In the genomic region with DNA sequence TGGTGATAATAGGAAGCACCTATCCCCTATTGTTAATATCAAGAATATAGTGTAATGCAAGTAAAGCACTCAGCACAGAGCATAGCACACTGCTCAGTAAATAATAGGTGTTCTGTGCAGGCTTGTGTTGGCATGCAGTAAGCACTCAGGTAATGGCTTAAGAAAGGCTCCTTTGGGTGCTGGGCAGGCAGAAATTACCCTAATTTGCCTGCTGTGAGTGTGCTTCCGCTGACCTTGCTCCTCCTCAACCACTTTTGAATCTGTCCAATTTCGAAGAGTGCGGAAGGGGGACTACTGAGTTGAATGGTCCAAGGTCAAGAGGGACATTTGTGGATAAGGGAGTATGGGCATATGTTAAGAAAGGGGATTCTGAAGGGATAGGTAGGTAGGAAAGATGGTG, we compare ENCODE assay signal across 11 cellular contexts. TPM values are rescaled to one million over a fixed set of nuclear protein-coding genes. Genes with fewer than 3 reads are reported as not detected.
DNase-seq lines count a peak whose midpoint lies in the region; ATAC-seq and TF ChIP-seq lines count a peak whose summit lies in the region.
"Had no signal": no experiment of that assay in that cellular context is flagged by ENCODE, and none has a peak within 500 bp of the region (broad histone marks: within the 10 kb centered on the region; RNA-seq: fewer than 3 reads in every experiment).

No MANE protein-coding gene starts in this region.

- no peak for TF ChIP-seq EP300 in esophagus muscularis mucosa (IDR thresholded peaks at IDR 0.05)

- 98% methylated on average over 3 of the region's 3 CpGs for WGBS in esophagus muscularis mucosa

- no TSS peak for BruUV-seq in MCF 10A (replicated peaks; lab: Mats Ljungman, UMichigan)

- CTCF ChIA-PET in MCF 10A (lab: Yijun Ruan, JAX): interaction anchor here (0.6 to 2.0 kb wide), 4 partner anchors 34 to 149 kb away, joined by 3 to 14 read pairs (median 4); no protein-coding TSS in a partner anchor

- peaks cover 24 to 74% (median 67%) of the 10 kb centered on the region in 4 donors for H3K36me3 ChIP-seq in esophagus muscularis mucosa

- H3K27me3 Mint-ChIP-seq in T-helper 1 cell treated with Interleukin-12 subunit alpha and Interleukin-12 subunit beta and Interleukin-4 antibody, amounts not matched to agents 30 μg/mL and 1 μg/mL, for 36 hours (ENCODE audit: low read depth): no peaks in the 10 kb centered on the region
- H3K27me3 Mint-ChIP-seq in MCF 10A (ENCODE audit: insufficient read depth, unreplicated experiment): no peaks in the 10 kb centered on the region

- H3K27me3 ChIP-seq in esophagus muscularis mucosa: no peaks in the 10 kb centered on the region

- peak overlapping the region; percentile 68 for H3K27ac Mint-ChIP-seq in T-helper 1 cell treated with Interleukin-12 subunit alpha and Interleukin-12 subunit beta and Interleukin-4 antibody, amounts not matched to agents 30 μg/mL and 1 μg/mL, for 36 hours
- H3K27ac Mint-ChIP-seq in stimulated activated effector memory CD8-positive, alpha-beta T cell treated with anti-CD3 and anti-CD28 coated beads, Interleukin-12 subunit alpha, Interleukin-12 subunit beta, amount 100 ng/mL, for 72 hours: peak overlapping the region; percentile 81
- no peak overlapping the region for H3K27ac Mint-ChIP-seq in MCF 10A (ENCODE audit: low read depth, unreplicated experiment)

- DNase-seq in T-helper 1 cell: no peak
- no peak for DNase-seq in esophagus muscularis mucosa (ENCODE audit: extremely low spot score)
- DNase-seq in stimulated activated effector memory CD8-positive, alpha-beta T cell treated with anti-CD3 and anti-CD28 coated beads, Interleukin-12 subunit alpha, Interleukin-12 subunit beta, amount 100 ng/mL, for 72 hours (ENCODE audit: low spot score in 2 of 2): no peak
- DNase-seq in stimulated activated naive CD4-positive, alpha-beta T cell (lab: John Stamatoyannopoulos, UW): no peak
- DNase-seq in MCF 10A (ENCODE audit: unreplicated experiment): no peak
- DNase-seq in NK-92 (lab: John Stamatoyannopoulos, UW; ENCODE audit: unreplicated experiment): no peak
- DNase-seq: GF-D8, NCI-H526 treated with DMSO at 0.1 percent for 48 hours, T1000 had no signal

- no peak for TF ChIP-seq CTCF in esophagus muscularis mucosa (IDR thresholded peaks at IDR 0.05)
- no peak for TF ChIP-seq CTCF in MCF 10A (IDR thresholded peaks at IDR 0.05; ENCODE audit: unreplicated experiment)

- intact Hi-C loops in esophagus muscularis mucosa (cut with DNase I): no loop called here
- intact Hi-C loops in MCF 10A (cut with micrococcal nuclease): no loop called here

- peak; percentile 4; the same call in 2 of the 3 replicates for ATAC-seq in SK-N-SH treated with all-trans-retinoic acid at 6 μM for 48 hours
- no peak for ATAC-seq in stimulated activated effector memory CD8-positive, alpha-beta T cell treated with anti-CD3 and anti-CD28 coated beads, Interleukin-12 subunit alpha, Interleukin-12 subunit beta, amount 100 ng/mL, for 72 hours

- no peak for TF ChIP-seq POLR2A in esophagus muscularis mucosa (IDR thresholded peaks at IDR 0.05; ENCODE audit: low read depth)

- H3K9me3 Mint-ChIP-seq in T-helper 1 cell treated with Interleukin-12 subunit alpha and Interleukin-12 subunit beta and Interleukin-4 antibody, amounts not matched to agents 30 μg/mL and 1 μg/mL, for 36 hours: no peaks in the 10 kb centered on the region
- H3K9me3 Mint-ChIP-seq in stimulated activated effector memory CD8-positive, alpha-beta T cell treated with anti-CD3 and anti-CD28 coated beads, Interleukin-12 subunit alpha, Interleukin-12 subunit beta, amount 100 ng/mL, for 72 hours: no peaks in the 10 kb centered on the region
- no peaks in the 10 kb centered on the region for H3K9me3 Mint-ChIP-seq in MCF 10A (ENCODE audit: unreplicated experiment)

- H3K27ac ChIP-seq in esophagus muscularis mucosa (replicated peaks in 1 of 4): peak overlapping the region in 3 of 4 donors; percentile 12 to 72 (median 28)

- peaks cover 56% of the 10 kb centered on the region for H3K36me3 Mint-ChIP-seq in T-helper 1 cell treated with Interleukin-12 subunit alpha and Interleukin-12 subunit beta and Interleukin-4 antibody, amounts not matched to agents 30 μg/mL and 1 μg/mL, for 36 hours (ENCODE audit: low read depth)
- peaks cover 100% of the 10 kb centered on the region for H3K36me3 Mint-ChIP-seq in stimulated activated effector memory CD8-positive, alpha-beta T cell treated with anti-CD3 and anti-CD28 coated beads, Interleukin-12 subunit alpha, Interleukin-12 subunit beta, amount 100 ng/mL, for 72 hours
- peaks cover 97% of the 10 kb centered on the region for H3K36me3 Mint-ChIP-seq in MCF 10A (ENCODE audit: insufficient read depth, unreplicated experiment)

- peaks cover 47 to 66% (median 51%) of the 10 kb centered on the region in 4 donors for H3K4me1 ChIP-seq in esophagus muscularis mucosa

- no peak overlapping the region for H3K4me3 Mint-ChIP-seq in T-helper 1 cell treated with Interleukin-12 subunit alpha and Interleukin-12 subunit beta and Interleukin-4 antibody, amounts not matched to agents 30 μg/mL and 1 μg/mL, for 36 hours
- H3K4me3 Mint-ChIP-seq in stimulated activated effector memory CD8-positive, alpha-beta T cell treated with anti-CD3 and anti-CD28 coated beads, Interleukin-12 subunit alpha, Interleukin-12 subunit beta, amount 100 ng/mL, for 72 hours: no peak overlapping the region
- H3K4me3 Mint-ChIP-seq in MCF 10A (ENCODE audit: unreplicated experiment): no peak overlapping the region

- H3K4me1 Mint-ChIP-seq in T-helper 1 cell treated with Interleukin-12 subunit alpha and Interleukin-12 subunit beta and Interleukin-4 antibody, amounts not matched to agents 30 μg/mL and 1 μg/mL, for 36 hours (ENCODE audit: low read depth): peaks cover 33% of the 10 kb centered on the region
- peaks cover 47% of the 10 kb centered on the region for H3K4me1 Mint-ChIP-seq in stimulated activated effector memory CD8-positive, alpha-beta T cell treated with anti-CD3 and anti-CD28 coated beads, Interleukin-12 subunit alpha, Interleukin-12 subunit beta, amount 100 ng/mL, for 72 hours
- H3K4me1 Mint-ChIP-seq in MCF 10A (ENCODE audit: insufficient read depth, unreplicated experiment): peaks cover 28% of the 10 kb centered on the region

- H3K4me3 ChIP-seq in esophagus muscularis mucosa: no peak overlapping the region

- POLR2A ChIA-PET in MCF 10A (lab: Yijun Ruan, JAX): interaction anchor here (0.5 to 8.0 kb wide), 10 partner anchors 9 to 186 kb away, joined by 3 to 203 read pairs (median 4); partner anchors contain the start of genes CDKN1A, KCTD20 and SRSF3

- no peaks in the 10 kb centered on the region for H3K9me3 ChIP-seq in esophagus muscularis mucosa

TF ChIP-seq in SK-N-SH treated with all-trans-retinoic acid at 6 μM for 48 hours, 23 proteins besides CTCF, POLR2A, EP300 and RAD21:
- TF ChIP-seq, protein P1, sequence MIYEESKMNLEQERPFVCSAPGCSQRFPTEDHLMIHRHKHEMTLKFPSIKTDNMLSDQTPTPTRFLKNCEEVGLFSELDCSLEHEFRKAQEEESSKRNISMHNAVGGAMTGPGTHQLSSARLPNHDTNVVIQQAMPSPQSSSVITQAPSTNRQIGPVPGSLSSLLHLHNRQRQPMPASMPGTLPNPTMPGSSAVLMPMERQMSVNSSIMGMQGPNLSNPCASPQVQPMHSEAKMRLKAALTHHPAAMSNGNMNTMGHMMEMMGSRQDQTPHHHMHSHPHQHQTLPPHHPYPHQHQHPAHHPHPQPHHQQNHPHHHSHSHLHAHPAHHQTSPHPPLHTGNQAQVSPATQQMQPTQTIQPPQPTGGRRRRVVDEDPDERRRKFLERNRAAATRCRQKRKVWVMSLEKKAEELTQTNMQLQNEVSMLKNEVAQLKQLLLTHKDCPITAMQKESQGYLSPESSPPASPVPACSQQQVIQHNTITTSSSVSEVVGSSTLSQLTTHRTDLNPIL (CRISPR knock-in tag; IDR thresholded peaks at IDR 0.05; ENCODE audit: low read depth): no peak
- TF ChIP-seq ZFP3 (CRISPR knock-in tag; IDR thresholded peaks at IDR 0.05) (no peak), TOX (CRISPR knock-in tag; IDR thresholded peaks at IDR 0.05; ENCODE audit: borderline replicate concordance) (no peak), PPARA (CRISPR knock-in tag; IDR thresholded peaks at IDR 0.05; ENCODE audit: borderline replicate concordance) (no peak), ISL1 (CRISPR knock-in tag; IDR thresholded peaks at IDR 0.05) (no peak), ZNF70 (CRISPR knock-in tag; IDR thresholded peaks at IDR 0.05) (no peak)
- TF ChIP-seq, protein P2, sequence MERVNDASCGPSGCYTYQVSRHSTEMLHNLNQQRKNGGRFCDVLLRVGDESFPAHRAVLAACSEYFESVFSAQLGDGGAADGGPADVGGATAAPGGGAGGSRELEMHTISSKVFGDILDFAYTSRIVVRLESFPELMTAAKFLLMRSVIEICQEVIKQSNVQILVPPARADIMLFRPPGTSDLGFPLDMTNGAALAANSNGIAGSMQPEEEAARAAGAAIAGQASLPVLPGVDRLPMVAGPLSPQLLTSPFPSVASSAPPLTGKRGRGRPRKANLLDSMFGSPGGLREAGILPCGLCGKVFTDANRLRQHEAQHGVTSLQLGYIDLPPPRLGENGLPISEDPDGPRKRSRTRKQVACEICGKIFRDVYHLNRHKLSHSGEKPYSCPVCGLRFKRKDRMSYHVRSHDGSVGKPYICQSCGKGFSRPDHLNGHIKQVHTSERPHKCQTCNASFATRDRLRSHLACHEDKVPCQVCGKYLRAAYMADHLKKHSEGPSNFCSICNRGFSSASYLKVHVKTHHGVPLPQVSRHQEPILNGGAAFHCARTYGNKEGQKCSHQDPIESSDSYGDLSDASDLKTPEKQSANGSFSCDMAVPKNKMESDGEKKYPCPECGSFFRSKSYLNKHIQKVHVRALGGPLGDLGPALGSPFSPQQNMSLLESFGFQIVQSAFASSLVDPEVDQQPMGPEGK (CRISPR knock-in tag; IDR thresholded peaks at IDR 0.05; ENCODE audit: borderline replicate concordance): no peak

RNA-seq across cellular contexts. Expression of gene SRSF3, which starts 15.4 kb away (rescaled TPM):
- 100 to 1,000 TPM; 149 to 226 (median 180) TPM for total RNA-seq in esophagus muscularis mucosa
- total RNA-seq in MCF 10A (2022): 364 and 479 TPM in 2 replicates
